1 cellular context compared by ENCODE assay signal in the genomic region with DNA sequence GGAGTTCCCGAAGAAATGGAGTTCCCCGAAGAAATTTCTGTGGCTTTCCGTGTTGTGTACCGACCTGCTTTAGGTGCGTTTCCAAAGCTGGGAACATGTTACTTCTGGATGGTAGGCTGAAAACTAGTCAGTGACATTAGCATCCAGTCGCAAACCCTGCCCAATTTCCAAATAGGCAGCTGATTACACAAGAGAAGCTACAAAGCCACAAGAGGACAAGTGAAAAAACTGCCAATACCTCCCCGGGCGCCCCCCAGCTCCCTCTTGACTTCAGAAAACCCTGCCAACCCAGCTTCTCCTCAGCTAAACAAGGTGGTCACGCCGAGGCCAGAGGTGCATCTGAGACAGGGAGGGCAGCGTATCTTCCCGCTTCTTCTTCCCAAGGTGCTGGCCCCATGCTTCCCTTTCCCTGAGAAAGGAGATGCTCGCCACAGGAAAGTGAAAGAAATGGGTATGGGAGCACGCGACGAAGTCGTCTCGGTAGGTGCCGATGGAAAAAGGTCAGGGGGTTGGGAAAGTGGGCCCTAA.
TF ChIP-seq lines count a peak whose summit lies in the region.

No MANE protein-coding gene starts in this region.

TF ChIP-seq in liver, 16 proteins besides CTCF, POLR2A, EP300 and RAD21 (continued from another document):
- TF ChIP-seq, protein P1, sequence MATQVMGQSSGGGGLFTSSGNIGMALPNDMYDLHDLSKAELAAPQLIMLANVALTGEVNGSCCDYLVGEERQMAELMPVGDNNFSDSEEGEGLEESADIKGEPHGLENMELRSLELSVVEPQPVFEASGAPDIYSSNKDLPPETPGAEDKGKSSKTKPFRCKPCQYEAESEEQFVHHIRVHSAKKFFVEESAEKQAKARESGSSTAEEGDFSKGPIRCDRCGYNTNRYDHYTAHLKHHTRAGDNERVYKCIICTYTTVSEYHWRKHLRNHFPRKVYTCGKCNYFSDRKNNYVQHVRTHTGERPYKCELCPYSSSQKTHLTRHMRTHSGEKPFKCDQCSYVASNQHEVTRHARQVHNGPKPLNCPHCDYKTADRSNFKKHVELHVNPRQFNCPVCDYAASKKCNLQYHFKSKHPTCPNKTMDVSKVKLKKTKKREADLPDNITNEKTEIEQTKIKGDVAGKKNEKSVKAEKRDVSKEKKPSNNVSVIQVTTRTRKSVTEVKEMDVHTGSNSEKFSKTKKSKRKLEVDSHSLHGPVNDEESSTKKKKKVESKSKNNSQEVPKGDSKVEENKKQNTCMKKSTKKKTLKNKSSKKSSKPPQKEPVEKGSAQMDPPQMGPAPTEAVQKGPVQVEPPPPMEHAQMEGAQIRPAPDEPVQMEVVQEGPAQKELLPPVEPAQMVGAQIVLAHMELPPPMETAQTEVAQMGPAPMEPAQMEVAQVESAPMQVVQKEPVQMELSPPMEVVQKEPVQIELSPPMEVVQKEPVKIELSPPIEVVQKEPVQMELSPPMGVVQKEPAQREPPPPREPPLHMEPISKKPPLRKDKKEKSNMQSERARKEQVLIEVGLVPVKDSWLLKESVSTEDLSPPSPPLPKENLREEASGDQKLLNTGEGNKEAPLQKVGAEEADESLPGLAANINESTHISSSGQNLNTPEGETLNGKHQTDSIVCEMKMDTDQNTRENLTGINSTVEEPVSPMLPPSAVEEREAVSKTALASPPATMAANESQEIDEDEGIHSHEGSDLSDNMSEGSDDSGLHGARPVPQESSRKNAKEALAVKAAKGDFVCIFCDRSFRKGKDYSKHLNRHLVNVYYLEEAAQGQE (IDR thresholded peaks at IDR 0.05): no peak
- no peak for TF ChIP-seq GABPA (IDR thresholded peaks at IDR 0.05 in 1 of 2, conservative IDR thresholded peaks at IDR 0.05 in 1 of 2)
- TF ChIP-seq, protein P2, sequence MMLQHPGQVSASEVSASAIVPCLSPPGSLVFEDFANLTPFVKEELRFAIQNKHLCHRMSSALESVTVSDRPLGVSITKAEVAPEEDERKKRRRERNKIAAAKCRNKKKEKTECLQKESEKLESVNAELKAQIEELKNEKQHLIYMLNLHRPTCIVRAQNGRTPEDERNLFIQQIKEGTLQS (IDR thresholded peaks at IDR 0.05): no peak
- no peak for TF ChIP-seq TAF1 (conservative IDR thresholded peaks at IDR 0.05)
- TF ChIP-seq MAX (IDR thresholded peaks at IDR 0.05): peak; percentile 14
- no peak for TF ChIP-seq NR2F2 (IDR thresholded peaks at IDR 0.05)
- TF ChIP-seq FOXA1 (IDR thresholded peaks at IDR 0.05): no peak
- TF ChIP-seq SP1 (IDR thresholded peaks at IDR 0.05): peak; percentile 26
